In the genomic region with DNA sequence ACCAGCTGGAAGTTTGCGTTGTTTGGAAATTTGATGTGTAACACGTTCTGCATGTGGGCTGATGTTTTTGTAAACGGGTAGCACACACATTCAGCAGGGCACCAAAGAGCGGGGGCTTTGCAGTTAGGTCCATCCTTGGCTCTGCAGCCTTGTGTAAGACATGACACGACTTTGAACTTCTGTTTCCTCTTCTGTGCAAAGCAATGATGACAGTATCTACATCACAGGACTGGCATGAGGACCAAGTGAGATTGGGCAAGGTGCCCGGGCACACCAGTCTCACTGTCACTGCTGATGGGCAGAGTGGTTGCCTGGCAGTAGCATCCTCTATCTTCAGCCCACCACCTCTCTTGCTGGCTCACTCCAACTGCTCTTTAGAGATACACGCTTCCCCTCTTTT, we compare ENCODE assay signal across 19 cellular contexts. TPM values are rescaled to one million over a fixed set of nuclear protein-coding genes. Genes with fewer than 3 reads are reported as not detected.
DNase-seq lines count a peak whose midpoint lies in the region; ATAC-seq and TF ChIP-seq lines count a peak whose summit lies in the region.
"Had no signal": no experiment of that assay in that cellular context is flagged by ENCODE, and none has a peak within 500 bp of the region (broad histone marks: within the 10 kb centered on the region; RNA-seq: fewer than 3 reads in every experiment).

No MANE protein-coding gene starts in this region.

- peaks cover 0 to 26% of the 10 kb centered on the region in 2 donors for H3K36me3 ChIP-seq in adrenal gland (replicated peaks in 1 of 2)
- H3K36me3 ChIP-seq in lower lobe of right lung = peaks cover 34% of the 10 kb centered on the region
- H3K36me3 ChIP-seq in upper lobe of right lung = peaks cover 7% of the 10 kb centered on the region

- H3K27me3 Mint-ChIP-seq in natural killer cell treated with Interleukin-12 subunit alpha and Interleukin-12 subunit beta and Interleukin-15 and Interleukin-18, amount 100 ng/mL, for 72 hours = peaks cover 0 to 10% of the 10 kb centered on the region in 2 donors
- H3K27me3 Mint-ChIP-seq: activated CD8-positive, alpha-beta memory T cell treated with anti-CD3 and anti-CD28 coated beads, Interleukin-2, amount 10 ng/mL, durations not matched to agents 7 days and 5 days; CD4-positive, alpha-beta T cell had no signal

- H3K4me3 ChIP-seq in adrenal gland (no peak overlapping the region), lower lobe of right lung (no peak overlapping the region), upper lobe of right lung (no peak overlapping the region)

- intact Hi-C loops in Right ventricle myocardium superior (cut with DNase I) (no loop called here), left cardiac atrium (cut with DNase I) (no loop called here), adrenal gland (cut with DNase I) (no loop called here), lower lobe of right lung (cut with DNase I) (no loop called here), upper lobe of right lung (cut with DNase I) (no loop called here)

- WGBS in adrenal gland, 4 donors = 67 to 73% (median 70%) methylated on average over 7 of the region's 7 CpGs

- no peak for TF ChIP-seq POLR2A in adrenal gland (IDR thresholded peaks at IDR 0.05)

- H3K27me3 ChIP-seq in adrenal gland = no peaks in the 10 kb centered on the region
- H3K27me3 ChIP-seq in lower lobe of right lung (ENCODE audit: low read depth) = no peaks in the 10 kb centered on the region
- no peaks in the 10 kb centered on the region for H3K27me3 ChIP-seq in upper lobe of right lung

- H3K4me1 ChIP-seq in adrenal gland (replicated peaks in 1 of 2) = peaks cover 34 to 40% of the 10 kb centered on the region in 2 donors
- peaks cover 38% of the 10 kb centered on the region for H3K4me1 ChIP-seq in lower lobe of right lung
- peaks cover 37% of the 10 kb centered on the region for H3K4me1 ChIP-seq in upper lobe of right lung

- no peak overlapping the region for H3K4me3 Mint-ChIP-seq in natural killer cell treated with Interleukin-12 subunit alpha and Interleukin-12 subunit beta and Interleukin-15 and Interleukin-18, amount 100 ng/mL, for 72 hours
- H3K4me3 Mint-ChIP-seq: activated CD4-positive, alpha-beta T cell treated with anti-CD3 and anti-CD28 coated beads for 36 hours; activated CD8-positive, alpha-beta memory T cell treated with anti-CD3 and anti-CD28 coated beads, Interleukin-2, amount 10 ng/mL, durations not matched to agents 7 days and 5 days; CD4-positive, alpha-beta T cell; stimulated activated naive B cell treated with anti-CD40 and anti-IgM and Interleukin-4, amounts not matched to agents 10 μg/mL and 1 μg/mL and 100 μg/mL, for 72 hours had no signal

- peak; percentile 70 for DNase-seq in Right ventricle myocardium superior
- DNase-seq in left cardiac atrium = no peak
- DNase-seq in adrenal gland = peak in 6 of 7 donors; percentile 19 to 68 (median 54)
- DNase-seq in lower lobe of right lung = peak; percentile 75
- DNase-seq in upper lobe of right lung = peak; percentile 78
- DNase-seq in NCI-H146 treated with DMSO at 0.1 percent for 48 hours (lab: John Stamatoyannopoulos, UW; ENCODE audit: unreplicated experiment) = no peak
- no peak for DNase-seq in natural killer cell treated with Interleukin-12 subunit alpha and Interleukin-12 subunit beta and Interleukin-15 and Interleukin-18, amount 100 ng/mL, for 72 hours (ENCODE audit: low spot score)
- DNase-seq: activated CD4-positive, alpha-beta T cell treated with anti-CD3 and anti-CD28 coated beads for 36 hours; activated CD8-positive, alpha-beta memory T cell treated with anti-CD3 and anti-CD28 coated beads, Interleukin-2, amount 10 ng/mL, durations not matched to agents 7 days and 5 days; activated effector memory CD4-positive, alpha-beta T cell treated with Interleukin-2 at 50 U/mL for 16 hours; CD4-positive, alpha-beta T cell; central memory CD4-positive, alpha-beta T cell; DMS53; islet precursor cell; midbrain; NCI-H2029; stimulated activated naive B cell treated with anti-CD40 and anti-IgM and Interleukin-4, amounts not matched to agents 10 μg/mL and 1 μg/mL and 100 μg/mL, for 72 hours had no signal

- no peaks in the 10 kb centered on the region for H3K36me3 Mint-ChIP-seq in natural killer cell treated with Interleukin-12 subunit alpha and Interleukin-12 subunit beta and Interleukin-15 and Interleukin-18, amount 100 ng/mL, for 72 hours
- H3K36me3 Mint-ChIP-seq: activated CD8-positive, alpha-beta memory T cell treated with anti-CD3 and anti-CD28 coated beads, Interleukin-2, amount 10 ng/mL, durations not matched to agents 7 days and 5 days; stimulated activated naive B cell treated with anti-CD40 and anti-IgM and Interleukin-4, amounts not matched to agents 10 μg/mL and 1 μg/mL and 100 μg/mL, for 72 hours had no signal

- no peaks in the 10 kb centered on the region for H3K9me3 Mint-ChIP-seq in natural killer cell treated with Interleukin-12 subunit alpha and Interleukin-12 subunit beta and Interleukin-15 and Interleukin-18, amount 100 ng/mL, for 72 hours
- H3K9me3 Mint-ChIP-seq: CD4-positive, alpha-beta T cell; stimulated activated naive B cell treated with anti-CD40 and anti-IgM and Interleukin-4, amounts not matched to agents 10 μg/mL and 1 μg/mL and 100 μg/mL, for 72 hours had no signal

- peaks cover 24 to 33% of the 10 kb centered on the region in 2 donors for H3K4me1 Mint-ChIP-seq in natural killer cell treated with Interleukin-12 subunit alpha and Interleukin-12 subunit beta and Interleukin-15 and Interleukin-18, amount 100 ng/mL, for 72 hours (ENCODE audit: low read depth in 2 of 2)

- no peak overlapping the region for H3K27ac Mint-ChIP-seq in natural killer cell treated with Interleukin-12 subunit alpha and Interleukin-12 subunit beta and Interleukin-15 and Interleukin-18, amount 100 ng/mL, for 72 hours
- H3K27ac Mint-ChIP-seq: activated CD4-positive, alpha-beta T cell treated with anti-CD3 and anti-CD28 coated beads for 36 hours; activated CD8-positive, alpha-beta memory T cell treated with anti-CD3 and anti-CD28 coated beads, Interleukin-2, amount 10 ng/mL, durations not matched to agents 7 days and 5 days; CD4-positive, alpha-beta T cell; stimulated activated naive B cell treated with anti-CD40 and anti-IgM and Interleukin-4, amounts not matched to agents 10 μg/mL and 1 μg/mL and 100 μg/mL, for 72 hours had no signal

- no peaks in the 10 kb centered on the region for H3K9me3 ChIP-seq in adrenal gland (replicated peaks in 1 of 3)
- H3K9me3 ChIP-seq in lower lobe of right lung = no peaks in the 10 kb centered on the region
- no peaks in the 10 kb centered on the region for H3K9me3 ChIP-seq in upper lobe of right lung

- ATAC-seq in Right ventricle myocardium superior (ENCODE audit: poor library complexity) (no peak), left cardiac atrium (no peak), lower lobe of right lung (peak; percentile 18 to 34), upper lobe of right lung (peak; percentile 52), GM19023 (IDR thresholded peaks at IDR 0.05; ENCODE audit: unreplicated experiment) (no peak)
- no peak for ATAC-seq in natural killer cell treated with Interleukin-12 subunit alpha and Interleukin-12 subunit beta and Interleukin-15 and Interleukin-18, amount 100 ng/mL, for 72 hours
- ATAC-seq: activated CD4-positive, alpha-beta T cell treated with anti-CD3 and anti-CD28 coated beads for 36 hours; activated CD8-positive, alpha-beta memory T cell treated with anti-CD3 and anti-CD28 coated beads, Interleukin-2, amount 10 ng/mL, durations not matched to agents 7 days and 5 days had no signal

- H3K27ac ChIP-seq in adrenal gland = peak overlapping the region in 3 of 5 donors; percentile 82 to 86 (median 83)
- peak overlapping the region; percentile 86 for H3K27ac ChIP-seq in lower lobe of right lung
- no peak overlapping the region for H3K27ac ChIP-seq in upper lobe of right lung

- TF ChIP-seq CTCF in adrenal gland (IDR thresholded peaks at IDR 0.05) = no peak
- TF ChIP-seq CTCF in lower lobe of right lung (IDR thresholded peaks at IDR 0.05) = no peak
- no peak for TF ChIP-seq CTCF in upper lobe of right lung (IDR thresholded peaks at IDR 0.05)

RNA-seq across cellular contexts. Expression of a gene that starts 3.3 kb away (rescaled TPM):
- 13.4 TPM for total RNA-seq in Right ventricle myocardium superior
- total RNA-seq in left cardiac atrium = 10 to 100 TPM; 20.9 to 21.3 TPM
- total RNA-seq in adrenal gland = 100 to 1,000 TPM in 1 of 8 donors, 10 to 100 TPM in 7; 34.8 to 108 (median 62.8) TPM
- 10 to 100 TPM; 12.8 to 21.9 (median 17.8) TPM for polyA plus RNA-seq in adrenal gland
- 44.2 TPM for total RNA-seq in lower lobe of right lung
- 43.4 TPM for total RNA-seq in upper lobe of right lung
- total RNA-seq in natural killer cell treated with Interleukin-12 subunit alpha and Interleukin-12 subunit beta and Interleukin-15 and Interleukin-18, amount 100 ng/mL, for 72 hours = under 1 TPM in 1 of 2 donors, not detected in 1; 0.19 TPM

RNA-seq across cellular contexts. Expression of a gene that starts 18.6 kb away (rescaled TPM):
- total RNA-seq in Right ventricle myocardium superior = 19.3 TPM
- total RNA-seq in left cardiac atrium = 10 to 100 TPM; 23.0 to 38.9 TPM
- total RNA-seq in adrenal gland = 100 to 1,000 TPM in 1 of 8 donors, 10 to 100 TPM in 7; 46.0 to 105 (median 58.1) TPM
- 100 to 1,000 TPM in 1 of 3 donors, 10 to 100 TPM in 2; 63.6 to 117 (median 68.5) TPM for polyA plus RNA-seq in adrenal gland
- 47.0 TPM for total RNA-seq in lower lobe of right lung
- total RNA-seq in upper lobe of right lung = 46.5 TPM
- 100 to 1,000 TPM in 1 of 2 donors, 10 to 100 TPM in 1; 94.5 to 173 TPM for total RNA-seq in natural killer cell treated with Interleukin-12 subunit alpha and Interleukin-12 subunit beta and Interleukin-15 and Interleukin-18, amount 100 ng/mL, for 72 hours

RNA-seq across cellular contexts. Expression of a gene that starts 25.3 kb away (rescaled TPM):
- total RNA-seq in Right ventricle myocardium superior (4.1 TPM), left cardiac atrium (1 to 10 TPM; 2.3 to 5.3 TPM), adrenal gland (1 to 10 TPM in 7 of 8 donors, under 1 TPM in 1; 0.60 to 7.0 (median 3.9) TPM), lower lobe of right lung (3.1 TPM), upper lobe of right lung (2.9 TPM)
- polyA plus RNA-seq in adrenal gland = 1 to 10 TPM; 1.3 to 2.0 (median 2.0) TPM
- 1 to 10 TPM; 3.4 to 6.8 TPM for total RNA-seq in natural killer cell treated with Interleukin-12 subunit alpha and Interleukin-12 subunit beta and Interleukin-15 and Interleukin-18, amount 100 ng/mL, for 72 hours

RNA-seq across cellular contexts. Expression of a gene that starts 35.8 kb away (rescaled TPM):
- total RNA-seq in Right ventricle myocardium superior (0.27 TPM), left cardiac atrium (under 1 TPM; 0.29 to 0.39 TPM), adrenal gland (under 1 TPM in 1 of 8 donors, not detected in 7; 0.31 TPM), lower lobe of right lung (1.7 TPM), upper lobe of right lung (2.5 TPM)
- polyA plus RNA-seq in adrenal gland = under 1 TPM in 2 of 3 donors, not detected in 1; 0.57 to 0.72 TPM
- not detected for total RNA-seq in natural killer cell treated with Interleukin-12 subunit alpha and Interleukin-12 subunit beta and Interleukin-15 and Interleukin-18, amount 100 ng/mL, for 72 hours
- total RNA-seq: activated CD4-positive, alpha-beta T cell treated with anti-CD3 and anti-CD28 coated beads for 36 hours; activated CD8-positive, alpha-beta memory T cell treated with anti-CD3 and anti-CD28 coated beads, Interleukin-2, amount 10 ng/mL, durations not matched to agents 7 days and 5 days; CD4-positive, alpha-beta T cell; MCF 10A had no signal

RNA-seq across cellular contexts. Expression of a gene that starts 57.4 kb away (rescaled TPM):
- total RNA-seq in Right ventricle myocardium superior (2.2 TPM), left cardiac atrium (1 to 10 TPM; 3.8 to 5.6 TPM), adrenal gland (1 to 10 TPM; 3.9 to 8.9 (median 6.7) TPM), lower lobe of right lung (21.5 TPM), upper lobe of right lung (19.3 TPM)
- 1 to 10 TPM; 1.4 to 5.0 (median 3.8) TPM for polyA plus RNA-seq in adrenal gland
- 1 to 10 TPM; 7.1 to 7.7 TPM for total RNA-seq in natural killer cell treated with Interleukin-12 subunit alpha and Interleukin-12 subunit beta and Interleukin-15 and Interleukin-18, amount 100 ng/mL, for 72 hours

Comparison
In these comparisons a context has a peak if more than half of its experiments do, and no peak if none do; other contexts are left out.
1. DNase-seq: peak in Right ventricle myocardium superior (single experiment), adrenal gland (6 of 7), lower lobe of right lung (single experiment) and upper lobe of right lung (single experiment); none in left cardiac atrium (single experiment), NCI-H146 treated with DMSO at 0.1 percent for 48 hours (single experiment) and natural killer cell treated with Interleukin-12 subunit alpha and Interleukin-12 subunit beta and Interleukin-15 and Interleukin-18, amount 100 ng/mL, for 72 hours (single experiment).
2. ATAC-seq: peak in lower lobe of right lung (2 of 2) and upper lobe of right lung (single experiment); none in Right ventricle myocardium superior (single experiment), left cardiac atrium (0 of 2), GM19023 (single experiment) and natural killer cell treated with Interleukin-12 subunit alpha and Interleukin-12 subunit beta and Interleukin-15 and Interleukin-18, amount 100 ng/mL, for 72 hours (0 of 2).
3. RNA of a gene that starts 3.3 kb away (total RNA-seq): 34.8 to 108 TPM in adrenal gland, 44.2 TPM in lower lobe of right lung (single experiment), 43.4 TPM in upper lobe of right lung (single experiment), 20.9 to 21.3 TPM in left cardiac atrium and 13.4 TPM in Right ventricle myocardium superior (single experiment); 0.19 TPM in natural killer cell treated with Interleukin-12 subunit alpha and Interleukin-12 subunit beta and Interleukin-15 and Interleukin-18, amount 100 ng/mL, for 72 hours; every median in the first group is over 10 times any median in the second.